8 cellular contexts compared by ENCODE assay signal in the genomic region with DNA sequence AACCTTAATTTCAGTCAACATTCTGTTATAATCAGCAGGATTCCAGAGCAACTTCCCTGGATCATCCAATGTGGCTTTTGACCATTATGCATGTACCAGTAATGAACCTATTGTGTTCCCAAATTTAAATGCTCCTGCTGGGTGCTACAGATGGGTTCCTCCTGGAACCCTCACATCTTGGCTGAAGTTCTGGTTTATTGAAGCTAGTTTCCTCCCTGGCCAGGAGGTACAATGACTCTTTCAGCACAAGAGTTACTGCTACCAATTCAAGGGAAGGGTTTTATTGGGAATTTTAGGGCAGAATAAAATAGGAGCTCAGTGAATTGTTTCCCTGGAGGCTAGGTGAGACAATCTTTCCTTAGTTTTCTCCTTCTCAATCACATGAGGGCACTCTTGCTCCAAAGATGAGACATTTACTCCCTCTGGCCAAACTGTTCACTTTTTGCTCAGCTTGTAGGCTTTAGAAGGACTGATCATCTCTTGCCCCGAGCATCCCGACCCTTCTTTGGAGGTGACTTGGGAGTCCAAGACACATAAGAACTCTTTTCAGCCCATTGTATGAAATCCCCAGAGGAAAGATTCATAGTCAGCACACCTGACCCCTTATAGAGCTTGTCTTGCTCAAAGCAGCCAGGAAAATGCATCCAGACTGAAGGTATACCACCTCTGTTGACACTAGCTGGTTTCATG. TPM values are rescaled to one million over a fixed set of nuclear protein-coding genes. Genes with fewer than 3 reads are reported as not detected.
DNase-seq lines count a peak whose midpoint lies in the region; ATAC-seq, FAIRE-seq and TF ChIP-seq lines count a peak whose summit lies in the region.

No MANE protein-coding gene starts in this region.

- no peaks in the 10 kb centered on the region for H3K36me3 Mint-ChIP-seq in H9 (ENCODE audit: insufficient read depth in 1 of 3, low read depth in 3 of 3)
- H3K36me3 Mint-ChIP-seq in brain = no peaks in the 10 kb centered on the region

- H3K18ac ChIP-seq in H9 (ENCODE audit: insufficient read length, low read depth, low read length) = no peak overlapping the region

- no peak overlapping the region for H4K8ac ChIP-seq in H9 (replicated peaks; ENCODE audit: insufficient read length, low read depth, low read length)

- H3K27me3 Mint-ChIP-seq in H9 (ENCODE audit: low read depth) (no peaks in the 10 kb centered on the region), brain (peaks cover 10% of the 10 kb centered on the region)

- FAIRE-seq in HepG2 (lab: Jason Lieb, UNC) = no peak

- H3K4me2 ChIP-seq in H9 (ENCODE audit: insufficient read depth, insufficient read length, low read length) = no peak overlapping the region
- no peak overlapping the region for H3K4me2 ChIP-seq in HepG2 (ENCODE audit: low read depth, low read length)

- H3K4me3 Mint-ChIP-seq in H9 (no peak overlapping the region), brain (peak overlapping the region in 1 of 5 experiments; percentile 58)

- no peaks in the 10 kb centered on the region for H3K9me3 ChIP-seq in BE2C
- H3K9me3 ChIP-seq in H9 (ENCODE audit: control insufficient read depth, low read depth, low read length) = no peaks in the 10 kb centered on the region
- H3K9me3 ChIP-seq in HepG2 (ENCODE audit: low read length) = no peaks in the 10 kb centered on the region

- POLR2A ChIA-PET in HepG2 (lab: Yijun Ruan, JAX) = no interaction called here

- H4K91ac ChIP-seq in H9 (ENCODE audit: insufficient read length, low read depth, low read length) = no peak overlapping the region

- no peak overlapping the region for H3K27ac ChIP-seq in H9 (ENCODE audit: insufficient read length, low read depth, low read length)
- no peak overlapping the region for H3K27ac ChIP-seq in HepG2 (ENCODE audit: extremely low read length, insufficient read depth, low read length)

- H2AFZ ChIP-seq in H9 (ENCODE audit: low read length) (no peak overlapping the region), HepG2 (ENCODE audit: low read length) (no peak overlapping the region)

- H3K9me3 Mint-ChIP-seq in H9 (no peaks in the 10 kb centered on the region), brain (no peaks in the 10 kb centered on the region)

- peaks cover 2 to 11% of the 10 kb centered on the region in 2 experiments for H3K4me1 Mint-ChIP-seq in H9
- H3K4me1 Mint-ChIP-seq in brain = peaks cover 9% of the 10 kb centered on the region

- no peak overlapping the region for H4K5ac ChIP-seq in H9 (ENCODE audit: insufficient read length, low read depth, low read length)

- ATAC-seq in HepG2 = peak; percentile 84
- no peak for ATAC-seq in HG02759 (IDR thresholded peaks at IDR 0.05; ENCODE audit: unreplicated experiment)
- ATAC-seq in HG03175 (IDR thresholded peaks at IDR 0.05; ENCODE audit: unreplicated experiment) = no peak
- ATAC-seq in GM19397 (IDR thresholded peaks at IDR 0.05; ENCODE audit: unreplicated experiment) = no peak

- CTCF ChIA-PET in HepG2 (lab: Yijun Ruan, JAX; ENCODE audit: low intra/inter-chr PET ratio, low total read pairs) = interaction anchor here (0.8 to 1.9 kb wide), 3 partner anchors 648 to 693 kb away, joined by 4 to 12 read pairs (median 6); no protein-coding TSS in a partner anchor

- H3K27me3 ChIP-seq in BE2C = no peaks in the 10 kb centered on the region
- H3K27me3 ChIP-seq in H9 (ENCODE audit: insufficient read depth, low read length) = no peaks in the 10 kb centered on the region
- H3K27me3 ChIP-seq in HepG2 (ENCODE audit: control insufficient read depth in 1 of 2, insufficient read depth in 2 of 2, low read length in 2 of 2) = no peaks in the 10 kb centered on the region; a peak in 1 of 5 replicates

- H4K20me1 ChIP-seq in H9 (ENCODE audit: control insufficient read depth, insufficient read depth, insufficient read length) (no peaks in the 10 kb centered on the region), HepG2 (ENCODE audit: insufficient read depth, low read length) (no peaks in the 10 kb centered on the region)

- H3K23me2 ChIP-seq in H9 (ENCODE audit: insufficient read length, low read depth, low read length, poor library complexity, severe bottlenecking) = no peaks in the 10 kb centered on the region

- H2AK5ac ChIP-seq in H9 (ENCODE audit: insufficient read length, low read length) = no peak overlapping the region

- no peaks in the 10 kb centered on the region for H3K79me1 ChIP-seq in H9 (ENCODE audit: insufficient read depth, low read depth, low read length, poor library complexity, severe bottlenecking)

- intact Hi-C loops in HepG2 (cut with micrococcal nuclease; ENCODE audit: unreplicated experiment) = loop anchor here (1.0 to 2.0 kb wide), 2 partner anchors 653 to 692 kb away; no protein-coding TSS in a partner anchor

- H2BK5ac ChIP-seq in H9 (ENCODE audit: insufficient read length, low read length) = no peak overlapping the region

- TF ChIP-seq EP300 in HepG2 (IDR thresholded peaks at IDR 0.05; ENCODE audit: low read depth in 2 of 2, low read length in 2 of 2) = no peak
- no peak for TF ChIP-seq EP300 in HepG2 (CRISPR knock-in tag; IDR thresholded peaks at IDR 0.05; ENCODE audit: borderline replicate concordance)

- TF ChIP-seq RAD21 in HepG2 (CRISPR knock-in tag; IDR thresholded peaks at IDR 0.05) = peak; percentile 58

- DNase-seq in BE2C = peak; percentile 39
- no peak for DNase-seq in H9
- DNase-seq in NCI-H446 treated with DMSO at 0.1 percent for 48 hours (lab: John Stamatoyannopoulos, UW) = peak; percentile 48
- DNase-seq in HepG2 (ENCODE audit: low spot score) = peak; percentile 33

- no peak overlapping the region for H3T11ph ChIP-seq in H9 (ENCODE audit: low read length)

- H2BK12ac ChIP-seq in H9 (ENCODE audit: insufficient read length, low read depth, low read length) = no peak overlapping the region

- H3K27ac Mint-ChIP-seq in H9 (no peak overlapping the region), brain (peak overlapping the region in 2 of 5 experiments; percentile 56 to 85)

- no peak overlapping the region for H3K14ac ChIP-seq in H9 (ENCODE audit: insufficient read depth, low read length)

- H3K36me3 ChIP-seq in BE2C = no peaks in the 10 kb centered on the region
- H3K36me3 ChIP-seq in HepG2 (replicated peaks in 1 of 2; ENCODE audit: control insufficient read depth in 1 of 2, insufficient read depth in 2 of 2, low read length in 2 of 2) = no peaks in the 10 kb centered on the region

- BruUV-seq in HepG2 (replicated peaks; lab: Mats Ljungman, UMichigan) = no TSS peak

- H3K4me1 ChIP-seq in BE2C (peaks cover 11% of the 10 kb centered on the region), H9 (ENCODE audit: insufficient read depth, low read length) (no peaks in the 10 kb centered on the region), HepG2 (ENCODE audit: insufficient read depth, low read length) (no peaks in the 10 kb centered on the region)

- peak overlapping the region; percentile 18; the same call in 1 of the 2 replicates for H2BK15ac ChIP-seq in H9 (ENCODE audit: low read depth, low read length)

- H3K56ac ChIP-seq in H9 (ENCODE audit: insufficient read length, low read depth, low read length) = no peak overlapping the region

- no peak overlapping the region for H2BK120ac ChIP-seq in H9 (ENCODE audit: low read depth, low read length, poor library complexity, severe bottlenecking)

- H3K9ac ChIP-seq in H9 (ENCODE audit: extremely low read depth, insufficient read length, low read length) = no peak overlapping the region
- H3K9ac ChIP-seq in HepG2 (ENCODE audit: insufficient read depth, low read depth, low read length) = no peak overlapping the region

- H3K4me3 ChIP-seq in BE2C (ENCODE audit: low read depth, low read length) = no peak overlapping the region
- no peak overlapping the region for H3K4me3 ChIP-seq in HepG2 (replicated peaks in 1 of 3; ENCODE audit: insufficient read depth in 1 of 3, low read depth in 2 of 3, low read length in 3 of 3)

- no peak overlapping the region for H2BK20ac ChIP-seq in H9 (ENCODE audit: low read depth, low read length, poor library complexity, severe bottlenecking)

- no CpG with 5 or more reads among the region's 2 CpGs for WGBS in H9 (ENCODE audit: extremely low coverage, insufficient read length, low lambda C conversion rate)
- 0% methylated on average over 2 of the region's 2 CpGs for WGBS in HepG2 (ENCODE audit: low lambda C conversion rate)

- TF ChIP-seq POLR2A in HepG2 (IDR thresholded peaks at IDR 0.05; ENCODE audit: insufficient read depth in 1 of 2, low read depth in 2 of 2, low read length in 2 of 2) = no peak

- no peak overlapping the region for H3K4ac ChIP-seq in H9 (ENCODE audit: low read depth, low read length)

- H3K79me2 ChIP-seq in H9 (ENCODE audit: insufficient read depth, low read length) (no peaks in the 10 kb centered on the region), HepG2 (ENCODE audit: insufficient read depth, low read length) (no peaks in the 10 kb centered on the region)

- no peak overlapping the region for H3K23ac ChIP-seq in H9 (ENCODE audit: insufficient read length, low read depth, low read length)

- in situ Hi-C loops in HepG2 (cut with HindIII; ENCODE audit: extremely low pct_ligation_motif_present, low pct_unique_long_range_greater_than_20kb) = loop anchor here (5.0 kb wide), 2 partner anchors 656 to 691 kb away; no protein-coding TSS in a partner anchor

- TF ChIP-seq CTCF in BE2C (IDR thresholded peaks at IDR 0.05; ENCODE audit: low read depth, low read length) (peak; percentile 80), H9 (conservative IDR thresholded peaks at IDR 0.05) (peak; percentile 75), brain (conservative IDR thresholded peaks at IDR 0.05) (peak; percentile 83 to 85), HepG2 (CRISPR knock-in tag; IDR thresholded peaks at IDR 0.05) (peak; percentile 69)

RNA-seq across cellular contexts. Expression of gene NPHP3, which starts 8.8 kb away (rescaled TPM):
- polyA plus RNA-seq in BE2C (2012; ENCODE audit: insufficient read depth, insufficient read length, low read depth) = 3.9 TPM
- total RNA-seq in H9 (2021) (9.4 and 10.8 TPM in 2 replicates), HepG2 (2016; rRNA removed; fragmentation: Illumina TruSeq; extraction: Trizol) (8.4 and 11.0 TPM in 2 replicates)
- polyA plus RNA-seq in brain (ENCODE audit: insufficient read depth, low read depth, low replicate concordance) (1.2 TPM), HepG2 (2011; rRNA removed) (15.7 and 20.2 TPM in 2 replicates)
- total RNA-seq in HepG2 (2016; cell fraction: cytosol; rRNA removed; fragmentation: Illumina TruSeq; extraction: Trizol; ENCODE audit: low read depth) = 11.8 and 13.1 TPM in 2 replicates
- total RNA-seq in HepG2 (2016; cell fraction: insoluble cytoplasmic fraction; rRNA removed; fragmentation: Illumina TruSeq; extraction: Trizol) = 8.0 and 10.9 TPM in 2 replicates
- 6.8 and 8.0 TPM in 2 replicates for total RNA-seq in HepG2 (2016; cell fraction: membrane; rRNA removed; fragmentation: Illumina TruSeq; extraction: Trizol)
- total RNA-seq in HepG2 (2016; cell fraction: nucleus; rRNA removed; fragmentation: Illumina TruSeq; extraction: Trizol) = 19.6 and 20.0 TPM in 2 replicates
- 4.2 and 5.2 TPM in 2 replicates for polyA plus RNA-seq in HepG2 (2011; cell fraction: cytosol; rRNA removed)
- 35.7 and 42.8 TPM in 2 replicates for polyA plus RNA-seq in HepG2 (2011; cell fraction: nucleus; rRNA removed)
- 7.4 and 8.7 TPM in 2 replicates for polyA plus RNA-seq in HepG2 (2012)
- polyA plus RNA-seq in HepG2 (2016; cell fraction: cytosol; fragmentation: Illumina TruSeq; extraction: Trizol; ENCODE audit: low read depth) = 0.60 and 1.1 TPM in 2 replicates
- polyA plus RNA-seq in HepG2 (2016; cell fraction: insoluble cytoplasmic fraction; fragmentation: Illumina TruSeq; extraction: Trizol; ENCODE audit: low read depth) = 6.6 and 8.0 TPM in 2 replicates
- polyA plus RNA-seq in HepG2 (2016; cell fraction: membrane; fragmentation: Illumina TruSeq; extraction: Trizol; ENCODE audit: low read depth) = 2.1 and 2.2 TPM in 2 replicates
- polyA plus RNA-seq in HepG2 (2016; cell fraction: nucleus; fragmentation: Illumina TruSeq; extraction: Trizol; ENCODE audit: insufficient read depth, low read depth) = 34.2 and 40.2 TPM in 2 replicates
- polyA minus RNA-seq in HepG2 (2011; rRNA and poly(A)+ RNA removed; ENCODE audit: low replicate concordance) = 8.6 and 9.1 TPM in 2 replicates
- 4.1 and 4.7 TPM in 2 replicates for polyA minus RNA-seq in HepG2 (2011; cell fraction: cytosol; rRNA and poly(A)+ RNA removed)
- 54.2 and 67.7 TPM in 2 replicates for polyA minus RNA-seq in HepG2 (2011; cell fraction: nucleus; rRNA and poly(A)+ RNA removed)
